14 cellular contexts compared by ENCODE assay signal in the genomic region with DNA sequence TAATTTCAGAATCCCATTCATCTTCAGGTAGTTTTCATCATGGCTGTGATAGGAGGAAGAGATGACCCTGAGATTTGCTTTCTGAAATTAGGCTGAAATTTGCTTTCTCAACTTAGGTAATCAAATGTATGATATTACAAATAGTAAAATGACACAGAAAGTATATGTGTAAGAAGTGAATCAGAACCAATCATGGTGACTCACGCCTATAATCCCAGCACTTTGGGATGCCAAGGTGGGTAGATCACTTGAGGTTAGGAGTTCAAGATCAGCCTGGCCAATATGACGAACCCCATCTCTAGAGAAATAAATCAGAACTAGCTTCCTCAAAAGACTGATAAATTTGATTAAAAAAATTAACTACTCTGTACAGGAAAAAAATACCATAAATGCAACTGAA.
"Had no signal": no experiment of that assay in that cellular context is flagged by ENCODE, and none has a peak within 500 bp of the region (broad histone marks: within the 10 kb centered on the region; RNA-seq: fewer than 3 reads in every experiment).

No MANE protein-coding gene starts in this region.

- H3K36me3 ChIP-seq: heart left ventricle, upper lobe of left lung had no signal

- H3K27me3 ChIP-seq: heart left ventricle, upper lobe of left lung had no signal

- H3K4me1 ChIP-seq: heart left ventricle, upper lobe of left lung had no signal

- H3K9me3 ChIP-seq: heart left ventricle had no signal

- H3K4me3 ChIP-seq: heart left ventricle, upper lobe of left lung had no signal

- H3K27ac ChIP-seq: heart left ventricle, upper lobe of left lung, VCaP had no signal

- ATAC-seq: activated CD8-positive, alpha-beta T cell treated with anti-CD3 and anti-CD28 coated beads for 36 hours; activated T-cell treated with anti-CD3 and anti-CD28 coated beads, Interleukin-2, amount 50 U/mL, for 72 hours; esophagus mucosa; heart left ventricle; left ventricle myocardium superior had no signal

- DNase-seq: activated CD8-positive, alpha-beta memory T cell treated with anti-CD3 and anti-CD28 coated beads, Interleukin-2, amount 50 U/mL, for 4 hours; activated CD8-positive, alpha-beta T cell treated with anti-CD3 and anti-CD28 coated beads for 36 hours; activated gamma-delta T cell treated with Interleukin-2 at 50 U/mL for 16 hours; activated naive CD8-positive, alpha-beta T cell treated with anti-CD3 and anti-CD28 coated beads, Interleukin-2, amount 10 ng/mL, durations not matched to agents 7 days and 5 days; activated T-cell treated with anti-CD3 and anti-CD28 coated beads, Interleukin-2, amount 50 U/mL, for 72 hours; foreskin melanocyte; heart left ventricle; islet precursor cell; left ventricle myocardium superior; stimulated activated CD4-positive, alpha-beta T cell treated with anti-CD3 and anti-CD28 coated beads, Interleukin-4, amount 100 ng/mL, for 24 hours; T-helper 9 cell; upper lobe of left lung had no signal
